In genomic region chr15:36239509-36239908, GRCh38 we compare ENCODE assay signal across 22 cellular contexts.
"Had no signal": no experiment of that assay in that cellular context is flagged by ENCODE, and none has a peak within 500 bp of the region (broad histone marks: within the 10 kb centered on the region; RNA-seq: fewer than 3 reads in every experiment).

No MANE protein-coding gene starts in this region.

- DNase-seq: colonic mucosa; cortex of kidney; effector CD8-positive, alpha-beta T cell; effector memory CD8-positive, alpha-beta T cell; endodermal cell; erythroblast; esophagus squamous epithelium; foreskin fibroblast; foreskin melanocyte; gastrocnemius medialis; glutamatergic neuron; head of caudate nucleus; heart right ventricle; hippocampal formation; left cardiac atrium; left lung; left ventricle myocardium superior; lower lobe of right lung; mesenchymal stem cell; mucosa of descending colon had no signal

- H3K27me3 ChIP-seq: colonic mucosa, esophagus squamous epithelium, gastrocnemius medialis, heart right ventricle, left lung had no signal

- H3K4me3 ChIP-seq: colonic mucosa, esophagus squamous epithelium, gastrocnemius medialis, heart right ventricle, left lung, lower lobe of right lung, mucosa of descending colon had no signal

- H3K9me3 ChIP-seq: colonic mucosa, esophagus squamous epithelium, gastrocnemius medialis, lower lobe of right lung, mucosa of descending colon had no signal

- H3K36me3 ChIP-seq: colonic mucosa, esophagus squamous epithelium, gastrocnemius medialis, heart right ventricle, left lung, lower lobe of right lung had no signal

- ATAC-seq: effector memory CD8-positive, alpha-beta T cell; esophagus mucosa; gastrocnemius medialis; heart right ventricle; left lung; left ventricle myocardium superior; lower lobe of right lung; mucosa of descending colon had no signal

- H3K27ac ChIP-seq: colonic mucosa, epithelial cell of prostate, esophagus squamous epithelium, gastrocnemius medialis, heart right ventricle, left lung, lower lobe of right lung had no signal

- H3K4me1 ChIP-seq: colonic mucosa, esophagus squamous epithelium, gastrocnemius medialis, left lung, lower lobe of right lung had no signal
